Comparison of ENCODE assay signal across 1 cellular context in genomic region chr10:122911889-122912484, GRCh38.
TF ChIP-seq lines count a peak whose summit lies in the region.

No MANE protein-coding gene starts in this region.

TF ChIP-seq in liver, 16 proteins besides CTCF, POLR2A, EP300 and RAD21 (continued from another document):
- TF ChIP-seq REST (IDR thresholded peaks at IDR 0.05): peak; percentile 100
TF ChIP-seq in liver: peak in this region for 1.
